Comparison of ENCODE assay signal across 13 cellular contexts in genomic region chrX:7119927-7120577, GRCh38. TPM values are rescaled to one million over a fixed set of nuclear protein-coding genes. Genes with fewer than 3 reads are reported as not detected.
DNase-seq lines count a peak whose midpoint lies in the region; ATAC-seq and TF ChIP-seq lines count a peak whose summit lies in the region.
"Had no signal": no experiment of that assay in that cellular context is flagged by ENCODE, and none has a peak within 500 bp of the region (broad histone marks: within the 10 kb centered on the region; RNA-seq: fewer than 3 reads in every experiment).

No MANE protein-coding gene starts in this region.

- H3K9ac ChIP-seq in PC-3 (ENCODE audit: low read length), result peak overlapping the region; percentile 80
- H3K9ac ChIP-seq: neural progenitor cell had no signal

- H3K79me2 ChIP-seq in PC-3 (ENCODE audit: low read length) (peaks cover 84% of the 10 kb centered on the region), hepatocyte (peaks cover 17% of the 10 kb centered on the region)

- in situ Hi-C loops in transverse colon (cut with MboI; ENCODE audit: low pct_ligation_motif_present in 1 of 4, low pct_unique_long_range_greater_than_20kb in 1 of 4, low sequenced_read_pairs in 3 of 4), result no loop called here

- peak overlapping the region; percentile 74 for H3K4me2 ChIP-seq in PC-3 (ENCODE audit: low read length)
- peak overlapping the region; percentile 59 for H3K4me2 ChIP-seq in hepatocyte
- H3K4me2 ChIP-seq: neural progenitor cell had no signal

- H3K27ac ChIP-seq in PC-3 (ENCODE audit: low read length) (peak overlapping the region; percentile 99), hepatocyte (peak overlapping the region; percentile 60), transverse colon (peak overlapping the region; percentile 64 to 74 (median 68))
- H3K27ac ChIP-seq: adrenal gland, neural progenitor cell, RWPE1 had no signal

- H4K20me1 ChIP-seq in PC-3 (ENCODE audit: low read length), result no peaks in the 10 kb centered on the region
- H4K20me1 ChIP-seq in hepatocyte (ENCODE audit: insufficient read depth, poor library complexity, severe bottlenecking), result no peaks in the 10 kb centered on the region

- H3K4me1 ChIP-seq in PC-3 (ENCODE audit: insufficient read depth, low read length), result peaks cover 54% of the 10 kb centered on the region
- peaks cover 6% of the 10 kb centered on the region for H3K4me1 ChIP-seq in hepatocyte (ENCODE audit: insufficient read depth)
- peaks cover 0 to 20% (median 16%) of the 10 kb centered on the region in 4 donors for H3K4me1 ChIP-seq in transverse colon
- H3K4me1 ChIP-seq: neural progenitor cell had no signal

- TF ChIP-seq EP300 in transverse colon (IDR thresholded peaks at IDR 0.05; ENCODE audit: low read depth), result no peak

- POLR2A ChIA-PET in PC-3 (lab: Charles Lee; ENCODE audit: unreplicated experiment), result interaction anchor here (0.6 to 0.7 kb wide), 2 partner anchors 20 to 23 kb away, joined by 5 to 7 read pairs; no protein-coding TSS in a partner anchor

- ATAC-seq in PC-3 (peak; percentile 64), HG03135 (IDR thresholded peaks at IDR 0.05; ENCODE audit: unreplicated experiment) (no peak)

- TF ChIP-seq POLR2A in transverse colon (IDR thresholded peaks at IDR 0.05), result no peak

- no peaks in the 10 kb centered on the region for H3K27me3 ChIP-seq in PC-3 (ENCODE audit: low read length)
- no peaks in the 10 kb centered on the region for H3K27me3 ChIP-seq in hepatocyte
- no peaks in the 10 kb centered on the region for H3K27me3 ChIP-seq in transverse colon
- H3K27me3 ChIP-seq: adrenal gland, neural progenitor cell had no signal

- WGBS in hepatocyte (ENCODE audit: low lambda C conversion rate, missing lambda C conversion rate), result 70% methylated on average over 9 of the region's 9 CpGs
- 85% methylated on average over 9 of the region's 9 CpGs; no CpG with 5 or more reads in 1 of the 2 donors for WGBS in transverse colon (ENCODE audit: low coverage in 1 of 2), 2 donors

- TF ChIP-seq CTCF in PC-3 (conservative IDR thresholded peaks at IDR 0.05; ENCODE audit: low read depth, low read length) (no peak), hepatocyte (IDR thresholded peaks at IDR 0.05; ENCODE audit: poor library complexity) (no peak), transverse colon (IDR thresholded peaks at IDR 0.05) (no peak)

- no peaks in the 10 kb centered on the region for H3K9me3 ChIP-seq in PC-3 (ENCODE audit: low read length)
- H3K9me3 ChIP-seq in hepatocyte (ENCODE audit: low read depth), result no peaks in the 10 kb centered on the region
- H3K9me3 ChIP-seq in transverse colon, result no peaks in the 10 kb centered on the region
- H3K9me3 ChIP-seq: adrenal gland had no signal

- H3K9me2 ChIP-seq in PC-3 (replicated peaks; ENCODE audit: low read length) (no peaks in the 10 kb centered on the region), hepatocyte (replicated peaks; ENCODE audit: insufficient read depth) (no peaks in the 10 kb centered on the region)

- H3K4me3 ChIP-seq in PC-3 (ENCODE audit: low read length) (peak overlapping the region; percentile 51), hepatocyte (no peak overlapping the region), transverse colon (no peak overlapping the region)
- H3K4me3 ChIP-seq: adrenal gland, neural progenitor cell had no signal

- H3K36me3 ChIP-seq in PC-3 (ENCODE audit: low read depth, low read length) (no peaks in the 10 kb centered on the region), hepatocyte (replicated peaks; ENCODE audit: insufficient read depth, low read depth) (no peaks in the 10 kb centered on the region), transverse colon (no peaks in the 10 kb centered on the region)
- H3K36me3 ChIP-seq: adrenal gland, neural progenitor cell had no signal

- CTCF ChIA-PET in PC-3 (lab: Charles Lee), result no interaction called here

- peak overlapping the region; percentile 25; the same call in 1 of the 2 replicates for H2AFZ ChIP-seq in PC-3 (ENCODE audit: low read length)
- H2AFZ ChIP-seq in hepatocyte, result no peak overlapping the region
- H2AFZ ChIP-seq: neural progenitor cell had no signal

- intact Hi-C loops in PC-3 (cut with micrococcal nuclease), result loop anchor here (1.0 to 2.0 kb wide), 2 partner anchors 35 to 82 kb away; no protein-coding TSS in a partner anchor
- intact Hi-C loops in transverse colon (cut with DNase I; ENCODE audit: low total_unique reads), result no loop called here

- peak; percentile 85 for DNase-seq in NCI-H748 (lab: John Stamatoyannopoulos, UW; ENCODE audit: unreplicated experiment)
- DNase-seq in NCI-H748 treated with DMSO at 0.1 percent for 48 hours (lab: John Stamatoyannopoulos, UW), result no peak
- DNase-seq in PC-3, result no peak
- DNase-seq in hepatocyte (ENCODE audit: low spot score), result no peak
- no peak for DNase-seq in transverse colon
- DNase-seq in DMS 273 (lab: John Stamatoyannopoulos, UW; ENCODE audit: unreplicated experiment), result no peak
- DNase-seq in retina, result no peak
- DNase-seq: activated T-cell treated with anti-CD3 and anti-CD28 coated beads for 4 hours, adrenal gland, cortex of kidney had no signal

- no peaks in the 10 kb centered on the region for H3F3A ChIP-seq in PC-3 (ENCODE audit: low read length, unreplicated experiment)

- BruUV-seq in PC-3 (replicated peaks; lab: Mats Ljungman, UMichigan), result TSS peak; percentile 47

RNA-seq across cellular contexts. Expression of gene STS, which starts 27.5 kb away (rescaled TPM):
- total RNA-seq in PC-3 (2014; rRNA removed) (3.1 and 3.3 TPM in 2 replicates), hepatocyte (6.5 and 7.0 TPM in 2 replicates), transverse colon (1 to 10 TPM; 1.8 to 7.9 (median 5.3) TPM)
- 3.7 and 4.4 TPM in 2 replicates for polyA plus RNA-seq in hepatocyte

RNA-seq across cellular contexts. Expression of gene PUDP, which starts 27.9 kb away (rescaled TPM):
- total RNA-seq in PC-3 (2014; rRNA removed), result 7.6 and 7.8 TPM in 2 replicates
- 22.6 and 23.2 TPM in 2 replicates for total RNA-seq in hepatocyte
- polyA plus RNA-seq in hepatocyte, result 18.1 and 32.8 TPM in 2 replicates
- 10 to 100 TPM in 3 of 4 donors, 1 to 10 TPM in 1; 3.7 to 31.9 (median 23.3) TPM for total RNA-seq in transverse colon
